In the genomic region with DNA sequence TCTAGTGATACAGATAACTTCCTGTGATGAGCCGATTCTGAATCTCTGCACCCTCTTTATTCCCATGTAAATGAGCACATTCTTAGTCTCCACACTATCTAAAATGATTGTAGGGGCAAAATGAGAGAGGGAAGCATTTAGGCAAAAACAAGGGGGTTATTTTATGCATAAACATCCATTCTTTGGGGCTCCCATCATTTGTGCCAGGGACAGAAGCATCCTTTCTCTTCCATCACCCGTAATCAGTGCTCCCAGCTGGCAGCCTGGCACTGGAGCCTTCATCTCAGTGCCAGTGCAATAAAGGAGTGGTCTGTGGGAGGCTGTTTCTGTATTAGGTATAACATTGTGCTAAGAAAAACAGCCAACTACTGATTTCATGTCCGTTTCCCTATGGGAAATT, we compare ENCODE assay signal across 19 cellular contexts. TPM values are rescaled to one million over a fixed set of nuclear protein-coding genes. Genes with fewer than 3 reads are reported as not detected.
DNase-seq lines count a peak whose midpoint lies in the region; TF ChIP-seq lines count a peak whose summit lies in the region.
"Had no signal": no experiment of that assay in that cellular context is flagged by ENCODE, and none has a peak within 500 bp of the region (broad histone marks: within the 10 kb centered on the region; RNA-seq: fewer than 3 reads in every experiment).

No MANE protein-coding gene starts in this region.

- 51% methylated on average over 3 of the region's 3 CpGs for WGBS in liver

- peaks cover 32% of the 10 kb centered on the region for H3K36me3 Mint-ChIP-seq in activated T-helper 1 cell treated with anti-CD3 and anti-CD28 coated beads, Interleukin-12 subunit alpha, Interleukin-12 subunit beta, Interleukin-2, Interleukin-4 antibody, amounts not matched to agents 30 ng/mL and 10 ng/mL and 1 ng/mL, durations not matched to agents 14 hours and 24 hours and 36 hours (ENCODE audit: low read depth)

- no peak for DNase-seq in SK-N-MC (ENCODE audit: low read depth, low spot score)
- peak in 37 of 61 donors; percentile 16 to 84 (median 40) for DNase-seq in caudate nucleus (lab: John Stamatoyannopoulos, UW)
- DNase-seq in activated gamma-delta T cell treated with Interleukin-2 at 50 U/mL for 16 hours = no peak
- DNase-seq in activated T-helper 1 cell treated with anti-CD3 and anti-CD28 coated beads, Interleukin-12 subunit alpha, Interleukin-12 subunit beta, Interleukin-2, Interleukin-4 antibody, amounts not matched to agents 30 ng/mL and 10 ng/mL and 1 ng/mL, durations not matched to agents 14 hours and 24 hours and 36 hours (ENCODE audit: low spot score) = no peak
- DNase-seq in NCI-H774 (lab: John Stamatoyannopoulos, UW) = no peak
- DNase-seq: activated CD4-positive, alpha-beta T cell treated with anti-CD3 and anti-CD28 coated beads, Interleukin-2, amount 50 U/mL, for 48 hours; activated CD8-positive, alpha-beta memory T cell treated with anti-CD3 and anti-CD28 coated beads, Interleukin-2, amount 50 U/mL, for 48 hours; CD4-positive, alpha-beta memory T cell; GDM1; MM.1S; NCI-H1436; NCI-H2107; uterus had no signal

- H3K4me3 ChIP-seq in SK-N-MC (no peak overlapping the region), liver (ENCODE audit: low read depth in 1 of 3, low read length in 3 of 3) (no peak overlapping the region), skeletal muscle tissue (ENCODE audit: low read length in 3 of 3) (no peak overlapping the region)
- H3K4me3 ChIP-seq: K562, suprapubic skin, uterus had no signal

- no peak for TF ChIP-seq CTCF in liver (IDR thresholded peaks at IDR 0.05; ENCODE audit: low read depth, low read length, missing input control)

- H3K27me3 ChIP-seq in liver (ENCODE audit: control insufficient read depth in 4 of 4, insufficient read depth in 4 of 4, low read length in 3 of 4) = no peaks in the 10 kb centered on the region
- H3K27me3 ChIP-seq in skeletal muscle tissue (ENCODE audit: control insufficient read depth in 3 of 3, insufficient read depth in 3 of 3, low read length in 3 of 3) = no peaks in the 10 kb centered on the region
- H3K27me3 ChIP-seq: suprapubic skin, uterus had no signal

- H3K9ac ChIP-seq in SK-N-MC (ENCODE audit: insufficient read length) (no peak overlapping the region), liver (ENCODE audit: low read depth in 1 of 2, low read length in 2 of 2) (peak overlapping the region in 1 of 2 donors; percentile 41), skeletal muscle tissue (ENCODE audit: low read depth in 1 of 3, low read length in 3 of 3) (peak overlapping the region in 1 of 3 donors; percentile 6)

- H3K4me1 ChIP-seq in liver (ENCODE audit: control insufficient read depth in 4 of 4, insufficient read depth in 4 of 4, low read length in 3 of 4) (peaks cover 8 to 61% (median 41%) of the 10 kb centered on the region in 4 donors), skeletal muscle tissue (ENCODE audit: control insufficient read depth in 3 of 3, insufficient read depth in 3 of 3, low read length in 3 of 3) (peaks cover 45 to 55% (median 49%) of the 10 kb centered on the region in 3 donors)
- H3K4me1 ChIP-seq: uterus had no signal

- no peak for TF ChIP-seq RAD21 in liver (IDR thresholded peaks at IDR 0.05)

- intact Hi-C loops in activated T-helper 1 cell treated with anti-CD3 and anti-CD28 coated beads, Interleukin-12 subunit alpha, Interleukin-12 subunit beta, Interleukin-2, Interleukin-4 antibody, amounts not matched to agents 30 ng/mL and 10 ng/mL and 1 ng/mL, durations not matched to agents 14 hours and 24 hours and 36 hours (cut with micrococcal nuclease) = no loop called here

- H3K27ac Mint-ChIP-seq in activated T-helper 1 cell treated with anti-CD3 and anti-CD28 coated beads, Interleukin-12 subunit alpha, Interleukin-12 subunit beta, Interleukin-2, Interleukin-4 antibody, amounts not matched to agents 30 ng/mL and 10 ng/mL and 1 ng/mL, durations not matched to agents 14 hours and 24 hours and 36 hours = no peak overlapping the region

- no peak overlapping the region for H3K4me3 Mint-ChIP-seq in activated T-helper 1 cell treated with anti-CD3 and anti-CD28 coated beads, Interleukin-12 subunit alpha, Interleukin-12 subunit beta, Interleukin-2, Interleukin-4 antibody, amounts not matched to agents 30 ng/mL and 10 ng/mL and 1 ng/mL, durations not matched to agents 14 hours and 24 hours and 36 hours
- H3K4me3 Mint-ChIP-seq: CD4-positive, alpha-beta memory T cell; WTC11 had no signal

- peaks cover 2% of the 10 kb centered on the region for H3K27me3 Mint-ChIP-seq in activated T-helper 1 cell treated with anti-CD3 and anti-CD28 coated beads, Interleukin-12 subunit alpha, Interleukin-12 subunit beta, Interleukin-2, Interleukin-4 antibody, amounts not matched to agents 30 ng/mL and 10 ng/mL and 1 ng/mL, durations not matched to agents 14 hours and 24 hours and 36 hours (ENCODE audit: insufficient read depth)

- H3K9me3 Mint-ChIP-seq in activated T-helper 1 cell treated with anti-CD3 and anti-CD28 coated beads, Interleukin-12 subunit alpha, Interleukin-12 subunit beta, Interleukin-2, Interleukin-4 antibody, amounts not matched to agents 30 ng/mL and 10 ng/mL and 1 ng/mL, durations not matched to agents 14 hours and 24 hours and 36 hours = no peaks in the 10 kb centered on the region
- H3K9me3 Mint-ChIP-seq: CD4-positive, alpha-beta memory T cell; WTC11 had no signal

- H3K36me3 ChIP-seq in SK-N-MC (ENCODE audit: insufficient read depth, low read length) (peaks cover 37% of the 10 kb centered on the region; the same call in 1 of the 2 replicates), liver (ENCODE audit: control insufficient read depth in 4 of 4, insufficient read depth in 3 of 4, low read depth in 1 of 4, low read length in 3 of 4) (peaks cover 2 to 23% (median 22%) of the 10 kb centered on the region in 4 donors), skeletal muscle tissue (ENCODE audit: control insufficient read depth in 3 of 3, insufficient read depth in 3 of 3, low read length in 3 of 3) (peaks cover 38 to 46% (median 39%) of the 10 kb centered on the region in 3 donors)
- H3K36me3 ChIP-seq: uterus had no signal

- 0 out of 2 replicates have a peak overlapping the region, but pooled peaks have one; percentile 9 for H3K27ac ChIP-seq in SK-N-MC
- H3K27ac ChIP-seq in caudate nucleus (ENCODE audit: low read depth, low read length) = peak overlapping the region; percentile 96
- H3K27ac ChIP-seq in liver (ENCODE audit: low read depth in 1 of 2, low read length in 2 of 2) = peak overlapping the region; percentile 84 to 94
- peak overlapping the region; percentile 90 for H3K27ac ChIP-seq in skeletal muscle tissue (ENCODE audit: low read depth, low read length)
- H3K27ac ChIP-seq: suprapubic skin, uterus had no signal

- no peaks in the 10 kb centered on the region for H3K4me1 Mint-ChIP-seq in activated T-helper 1 cell treated with anti-CD3 and anti-CD28 coated beads, Interleukin-12 subunit alpha, Interleukin-12 subunit beta, Interleukin-2, Interleukin-4 antibody, amounts not matched to agents 30 ng/mL and 10 ng/mL and 1 ng/mL, durations not matched to agents 14 hours and 24 hours and 36 hours (ENCODE audit: low read depth)
- H3K4me1 Mint-ChIP-seq: CD4-positive, alpha-beta memory T cell had no signal

- H3K9me3 ChIP-seq in SK-N-MC (ENCODE audit: low read depth, low read length) (no peaks in the 10 kb centered on the region), liver (ENCODE audit: control insufficient read depth in 4 of 4, low read length in 3 of 4) (no peaks in the 10 kb centered on the region), skeletal muscle tissue (ENCODE audit: control insufficient read depth in 3 of 3, low read length in 3 of 3) (no peaks in the 10 kb centered on the region)
- H3K9me3 ChIP-seq: suprapubic skin, uterus had no signal

TF ChIP-seq in liver, 16 proteins besides CTCF, POLR2A, EP300 and RAD21 (continues in another document):
- no peak for TF ChIP-seq RXRA (IDR thresholded peaks at IDR 0.05)
- no peak for TF ChIP-seq EGR1 (IDR thresholded peaks at IDR 0.05; ENCODE audit: low read depth in 2 of 2)
- TF ChIP-seq, protein P1, sequence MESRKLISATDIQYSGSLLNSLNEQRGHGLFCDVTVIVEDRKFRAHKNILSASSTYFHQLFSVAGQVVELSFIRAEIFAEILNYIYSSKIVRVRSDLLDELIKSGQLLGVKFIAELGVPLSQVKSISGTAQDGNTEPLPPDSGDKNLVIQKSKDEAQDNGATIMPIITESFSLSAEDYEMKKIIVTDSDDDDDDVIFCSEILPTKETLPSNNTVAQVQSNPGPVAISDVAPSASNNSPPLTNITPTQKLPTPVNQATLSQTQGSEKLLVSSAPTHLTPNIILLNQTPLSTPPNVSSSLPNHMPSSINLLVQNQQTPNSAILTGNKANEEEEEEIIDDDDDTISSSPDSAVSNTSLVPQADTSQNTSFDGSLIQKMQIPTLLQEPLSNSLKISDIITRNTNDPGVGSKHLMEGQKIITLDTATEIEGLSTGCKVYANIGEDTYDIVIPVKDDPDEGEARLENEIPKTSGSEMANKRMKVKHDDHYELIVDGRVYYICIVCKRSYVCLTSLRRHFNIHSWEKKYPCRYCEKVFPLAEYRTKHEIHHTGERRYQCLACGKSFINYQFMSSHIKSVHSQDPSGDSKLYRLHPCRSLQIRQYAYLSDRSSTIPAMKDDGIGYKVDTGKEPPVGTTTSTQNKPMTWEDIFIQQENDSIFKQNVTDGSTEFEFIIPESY (IDR thresholded peaks at IDR 0.05) = no peak

RNA-seq across cellular contexts. Expression of a gene that starts 1.6 kb away (rescaled TPM):
- total RNA-seq in liver = 100 to 1,000 TPM in 1 of 2 donors, 10 to 100 TPM in 1; 12.0 to 323 TPM
- polyA plus RNA-seq in liver = 100 to 1,000 TPM in 1 of 2 donors, 10 to 100 TPM in 1; 43.8 to 127 TPM
- total RNA-seq in skeletal muscle tissue = 104 TPM
- total RNA-seq in activated T-helper 1 cell treated with anti-CD3 and anti-CD28 coated beads, Interleukin-12 subunit alpha, Interleukin-12 subunit beta, Interleukin-2, Interleukin-4 antibody, amounts not matched to agents 30 ng/mL and 10 ng/mL and 1 ng/mL, durations not matched to agents 14 hours and 24 hours and 36 hours = 0.29 and 0.88 TPM in 2 replicates
- total RNA-seq: RPMI7951, uterus had no signal
- polyA plus RNA-seq: CD4-positive, alpha-beta memory T cell had no signal

RNA-seq across cellular contexts. Expression of a gene that starts 9.8 kb away (rescaled TPM):
- total RNA-seq in liver (10 to 100 TPM; 26.7 to 29.6 TPM), skeletal muscle tissue (37.1 TPM)
- 100 to 1,000 TPM in 1 of 2 donors, 10 to 100 TPM in 1; 77.4 to 172 TPM for polyA plus RNA-seq in liver
- 44.3 and 45.6 TPM in 2 replicates for total RNA-seq in activated T-helper 1 cell treated with anti-CD3 and anti-CD28 coated beads, Interleukin-12 subunit alpha, Interleukin-12 subunit beta, Interleukin-2, Interleukin-4 antibody, amounts not matched to agents 30 ng/mL and 10 ng/mL and 1 ng/mL, durations not matched to agents 14 hours and 24 hours and 36 hours

RNA-seq across cellular contexts. Expression of a gene that starts 17.0 kb away (rescaled TPM):
- total RNA-seq in liver = 10 to 100 TPM; 19.1 to 24.4 TPM
- polyA plus RNA-seq in liver = 10 to 100 TPM in 1 of 2 donors, 1 to 10 TPM in 1; 4.6 to 11.6 TPM
- total RNA-seq in skeletal muscle tissue = 19.3 TPM
- 74.6 and 75.3 TPM in 2 replicates for total RNA-seq in activated T-helper 1 cell treated with anti-CD3 and anti-CD28 coated beads, Interleukin-12 subunit alpha, Interleukin-12 subunit beta, Interleukin-2, Interleukin-4 antibody, amounts not matched to agents 30 ng/mL and 10 ng/mL and 1 ng/mL, durations not matched to agents 14 hours and 24 hours and 36 hours

RNA-seq across cellular contexts. Expression of a gene that starts 44.8 kb away (rescaled TPM):
- total RNA-seq in liver (under 1 TPM; 0.05 to 0.08 TPM), skeletal muscle tissue (2.6 TPM)
- under 1 TPM in 1 of 2 donors, not detected in 1; 0.06 TPM for polyA plus RNA-seq in liver
- 10.2 and 11.2 TPM in 2 replicates for total RNA-seq in activated T-helper 1 cell treated with anti-CD3 and anti-CD28 coated beads, Interleukin-12 subunit alpha, Interleukin-12 subunit beta, Interleukin-2, Interleukin-4 antibody, amounts not matched to agents 30 ng/mL and 10 ng/mL and 1 ng/mL, durations not matched to agents 14 hours and 24 hours and 36 hours
- polyA plus RNA-seq: CD4-positive, alpha-beta memory T cell had no signal

Comparison
In these comparisons a context has a peak if more than half of its experiments do, and no peak if none do; other contexts are left out.
1. DNase-seq: peak in caudate nucleus (37 of 61); none in SK-N-MC (single experiment), activated gamma-delta T cell treated with Interleukin-2 at 50 U/mL for 16 hours (single experiment), activated T-helper 1 cell treated with anti-CD3 and anti-CD28 coated beads, Interleukin-12 subunit alpha, Interleukin-12 subunit beta, Interleukin-2, Interleukin-4 antibody, amounts not matched to agents 30 ng/mL and 10 ng/mL and 1 ng/mL, durations not matched to agents 14 hours and 24 hours and 36 hours (single experiment) and NCI-H774 (single experiment).
2. H3K27ac ChIP-seq: peak in every context shown above with its lines; median percentile 96 in caudate nucleus; 90 in skeletal muscle tissue; 89 in liver; 9 in SK-N-MC.